ENCODE assay signal across 8 cellular contexts in the genomic region with DNA sequence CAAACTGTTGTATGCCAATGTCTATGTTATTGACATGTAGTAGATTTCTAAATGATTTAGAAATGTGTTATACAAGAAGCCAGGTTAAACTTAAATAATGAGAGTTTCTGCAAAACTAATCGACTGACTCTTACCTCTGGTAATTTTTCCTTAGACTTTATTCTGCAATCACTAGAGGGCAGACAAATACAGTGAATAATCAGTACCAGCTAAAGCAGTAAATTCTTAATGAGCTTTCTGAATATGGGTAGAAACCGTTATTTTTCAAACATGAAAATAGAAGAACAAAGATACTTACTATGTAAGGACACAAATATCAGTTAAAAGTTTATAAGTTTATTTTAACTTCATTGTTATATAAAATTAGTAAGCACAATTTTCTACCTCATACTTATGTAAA.
DNase-seq lines count a peak whose midpoint lies in the region; ATAC-seq and TF ChIP-seq lines count a peak whose summit lies in the region.

No MANE protein-coding gene starts in this region.

- TF ChIP-seq CTCF in GM23338 (conservative IDR thresholded peaks at IDR 0.05; ENCODE audit: low read depth in 2 of 2): peak in 1 of 2 experiments; percentile 60; a peak in 3 of 4 replicates

- no peaks in the 10 kb centered on the region for H3K27me3 Mint-ChIP-seq in GM23338 (ENCODE audit: insufficient read depth, low read depth, poor library complexity)
- peaks cover 4% of the 10 kb centered on the region for H3K27me3 Mint-ChIP-seq in T-helper 2 cell treated with Interferon-gamma antibody and Interleukin-4, amounts not matched to agents 5 μg/mL and 100 μg/mL, for 36 hours (ENCODE audit: low read depth)

- DNase-seq in NCI-H2196 (lab: John Stamatoyannopoulos, UW; ENCODE audit: unreplicated experiment): peak; percentile 12
- no peak for DNase-seq in NCI-H2196 treated with DMSO at 0.1 percent for 48 hours (lab: John Stamatoyannopoulos, UW; ENCODE audit: unreplicated experiment)
- DNase-seq in GM23338 (ENCODE audit: low spot score): peak; percentile 23
- peak; percentile 6 for DNase-seq in NCI-H1417 treated with DMSO at 0.1 percent for 48 hours (lab: John Stamatoyannopoulos, UW)
- peak; percentile 57 for DNase-seq in astrocyte of the hippocampus (ENCODE audit: low read depth, low spot score)
- DNase-seq in kidney tubule cell (ENCODE audit: low spot score): peak; percentile 33
- no peak for DNase-seq in ecto neural progenitor cell (ENCODE audit: low spot score)
- DNase-seq in T-helper 2 cell treated with Interferon-gamma antibody and Interleukin-4, amounts not matched to agents 5 μg/mL and 100 μg/mL, for 36 hours (ENCODE audit: low spot score): no peak

- no peaks in the 10 kb centered on the region for H3F3A ChIP-seq in GM23338 (replicated peaks; ENCODE audit: low read depth)

- H3K4me1 Mint-ChIP-seq in GM23338: no peaks in the 10 kb centered on the region
- H3K4me1 Mint-ChIP-seq in T-helper 2 cell treated with Interferon-gamma antibody and Interleukin-4, amounts not matched to agents 5 μg/mL and 100 μg/mL, for 36 hours (ENCODE audit: low read depth): no peaks in the 10 kb centered on the region

- no peaks in the 10 kb centered on the region for H3K36me3 Mint-ChIP-seq in GM23338 (ENCODE audit: low read depth)
- H3K36me3 Mint-ChIP-seq in T-helper 2 cell treated with Interferon-gamma antibody and Interleukin-4, amounts not matched to agents 5 μg/mL and 100 μg/mL, for 36 hours (ENCODE audit: low read depth): no peaks in the 10 kb centered on the region

- no peaks in the 10 kb centered on the region for H3K9me2 ChIP-seq in GM23338 (ENCODE audit: insufficient read depth)

- no peak overlapping the region for H2AFZ ChIP-seq in GM23338

- peaks cover 3% of the 10 kb centered on the region; the same call in 2 of the 3 replicates for H3K9me3 Mint-ChIP-seq in GM23338
- no peaks in the 10 kb centered on the region for H3K9me3 Mint-ChIP-seq in T-helper 2 cell treated with Interferon-gamma antibody and Interleukin-4, amounts not matched to agents 5 μg/mL and 100 μg/mL, for 36 hours

- no peaks in the 10 kb centered on the region for H3K79me2 ChIP-seq in GM23338 (replicated peaks; ENCODE audit: insufficient read depth)

- no peak overlapping the region for H3K4me3 ChIP-seq in GM23338

- no peaks in the 10 kb centered on the region for H3K4me1 ChIP-seq in GM23338 (ENCODE audit: insufficient read depth)

- H4K20me1 ChIP-seq in GM23338 (replicated peaks; ENCODE audit: insufficient read depth): no peaks in the 10 kb centered on the region

- no peak overlapping the region for H3K27ac ChIP-seq in GM23338 (ENCODE audit: low read depth)

- H3K36me3 ChIP-seq in GM23338 (ENCODE audit: insufficient read depth): no peaks in the 10 kb centered on the region

- no peak for ATAC-seq in GM23338

- H3K27ac Mint-ChIP-seq in GM23338: no peak overlapping the region
- H3K27ac Mint-ChIP-seq in T-helper 2 cell treated with Interferon-gamma antibody and Interleukin-4, amounts not matched to agents 5 μg/mL and 100 μg/mL, for 36 hours: no peak overlapping the region

- no peak overlapping the region for H3K4me3 Mint-ChIP-seq in GM23338
- no peak overlapping the region for H3K4me3 Mint-ChIP-seq in T-helper 2 cell treated with Interferon-gamma antibody and Interleukin-4, amounts not matched to agents 5 μg/mL and 100 μg/mL, for 36 hours

- no peaks in the 10 kb centered on the region for H3K27me3 ChIP-seq in GM23338 (ENCODE audit: insufficient read depth)

- H3K4me2 ChIP-seq in GM23338: no peak overlapping the region

TF ChIP-seq in GM23338, 12 proteins besides CTCF, POLR2A, EP300 and RAD21:
- TF ChIP-seq, protein P1, sequence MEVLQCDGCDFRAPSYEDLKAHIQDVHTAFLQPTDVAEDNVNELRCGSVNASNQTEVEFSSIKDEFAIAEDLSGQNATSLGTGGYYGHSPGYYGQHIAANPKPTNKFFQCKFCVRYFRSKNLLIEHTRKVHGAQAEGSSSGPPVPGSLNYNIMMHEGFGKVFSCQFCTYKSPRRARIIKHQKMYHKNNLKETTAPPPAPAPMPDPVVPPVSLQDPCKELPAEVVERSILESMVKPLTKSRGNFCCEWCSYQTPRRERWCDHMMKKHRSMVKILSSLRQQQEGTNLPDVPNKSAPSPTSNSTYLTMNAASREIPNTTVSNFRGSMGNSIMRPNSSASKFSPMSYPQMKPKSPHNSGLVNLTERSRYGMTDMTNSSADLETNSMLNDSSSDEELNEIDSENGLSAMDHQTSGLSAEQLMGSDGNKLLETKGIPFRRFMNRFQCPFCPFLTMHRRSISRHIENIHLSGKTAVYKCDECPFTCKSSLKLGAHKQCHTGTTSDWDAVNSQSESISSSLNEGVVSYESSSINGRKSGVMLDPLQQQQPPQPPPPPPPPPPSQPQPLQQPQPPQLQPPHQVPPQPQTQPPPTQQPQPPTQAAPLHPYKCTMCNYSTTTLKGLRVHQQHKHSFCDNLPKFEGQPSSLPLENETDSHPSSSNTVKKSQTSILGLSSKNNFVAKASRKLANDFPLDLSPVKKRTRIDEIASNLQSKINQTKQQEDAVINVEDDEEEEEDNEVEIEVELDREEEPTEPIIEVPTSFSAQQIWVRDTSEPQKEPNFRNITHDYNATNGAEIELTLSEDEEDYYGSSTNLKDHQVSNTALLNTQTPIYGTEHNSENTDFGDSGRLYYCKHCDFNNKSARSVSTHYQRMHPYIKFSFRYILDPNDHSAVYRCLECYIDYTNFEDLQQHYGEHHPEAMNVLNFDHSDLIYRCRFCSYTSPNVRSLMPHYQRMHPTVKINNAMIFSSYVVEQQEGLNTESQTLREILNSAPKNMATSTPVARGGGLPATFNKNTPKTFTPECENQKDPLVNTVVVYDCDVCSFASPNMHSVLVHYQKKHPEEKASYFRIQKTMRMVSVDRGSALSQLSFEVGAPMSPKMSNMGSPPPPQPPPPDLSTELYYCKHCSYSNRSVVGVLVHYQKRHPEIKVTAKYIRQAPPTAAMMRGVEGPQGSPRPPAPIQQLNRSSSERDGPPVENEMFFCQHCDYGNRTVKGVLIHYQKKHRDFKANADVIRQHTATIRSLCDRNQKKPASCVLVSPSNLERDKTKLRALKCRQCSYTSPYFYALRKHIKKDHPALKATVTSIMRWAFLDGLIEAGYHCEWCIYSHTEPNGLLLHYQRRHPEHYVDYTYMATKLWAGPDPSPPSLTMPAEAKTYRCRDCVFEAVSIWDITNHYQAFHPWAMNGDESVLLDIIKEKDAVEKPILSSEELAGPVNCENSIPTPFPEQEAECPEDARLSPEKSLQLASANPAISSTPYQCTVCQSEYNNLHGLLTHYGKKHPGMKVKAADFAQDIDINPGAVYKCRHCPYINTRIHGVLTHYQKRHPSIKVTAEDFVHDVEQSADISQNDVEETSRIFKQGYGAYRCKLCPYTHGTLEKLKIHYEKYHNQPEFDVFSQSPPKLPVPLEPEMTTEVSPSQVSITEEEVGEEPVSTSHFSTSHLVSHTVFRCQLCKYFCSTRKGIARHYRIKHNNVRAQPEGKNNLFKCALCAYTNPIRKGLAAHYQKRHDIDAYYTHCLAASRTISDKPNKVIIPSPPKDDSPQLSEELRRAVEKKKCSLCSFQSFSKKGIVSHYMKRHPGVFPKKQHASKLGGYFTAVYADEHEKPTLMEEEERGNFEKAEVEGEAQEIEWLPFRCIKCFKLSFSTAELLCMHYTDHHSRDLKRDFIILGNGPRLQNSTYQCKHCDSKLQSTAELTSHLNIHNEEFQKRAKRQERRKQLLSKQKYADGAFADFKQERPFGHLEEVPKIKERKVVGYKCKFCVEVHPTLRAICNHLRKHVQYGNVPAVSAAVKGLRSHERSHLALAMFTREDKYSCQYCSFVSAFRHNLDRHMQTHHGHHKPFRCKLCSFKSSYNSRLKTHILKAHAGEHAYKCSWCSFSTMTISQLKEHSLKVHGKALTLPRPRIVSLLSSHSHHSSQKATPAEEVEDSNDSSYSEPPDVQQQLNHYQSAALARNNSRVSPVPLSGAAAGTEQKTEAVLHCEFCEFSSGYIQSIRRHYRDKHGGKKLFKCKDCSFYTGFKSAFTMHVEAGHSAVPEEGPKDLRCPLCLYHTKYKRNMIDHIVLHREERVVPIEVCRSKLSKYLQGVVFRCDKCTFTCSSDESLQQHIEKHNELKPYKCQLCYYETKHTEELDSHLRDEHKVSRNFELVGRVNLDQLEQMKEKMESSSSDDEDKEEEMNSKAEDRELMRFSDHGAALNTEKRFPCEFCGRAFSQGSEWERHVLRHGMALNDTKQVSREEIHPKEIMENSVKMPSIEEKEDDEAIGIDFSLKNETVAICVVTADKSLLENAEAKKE (CRISPR knock-in tag; IDR thresholded peaks at IDR 0.05): no peak
- TF ChIP-seq POLR2AphosphoS5 (IDR thresholded peaks at IDR 0.05; ENCODE audit: low read depth) (no peak), EZH2 (IDR thresholded peaks at IDR 0.05; ENCODE audit: low read depth, unreplicated experiment) (no peak)

Comparison
In these comparisons a context has a peak if more than half of its experiments do, and no peak if none do; other contexts are left out.
1. DNase-seq: peak in NCI-H2196 (single experiment), GM23338 (single experiment), NCI-H1417 treated with DMSO at 0.1 percent for 48 hours (single experiment), astrocyte of the hippocampus (single experiment) and kidney tubule cell (single experiment); none in NCI-H2196 treated with DMSO at 0.1 percent for 48 hours (single experiment), ecto neural progenitor cell (single experiment) and T-helper 2 cell treated with Interferon-gamma antibody and Interleukin-4, amounts not matched to agents 5 μg/mL and 100 μg/mL, for 36 hours (single experiment).